1 cellular context compared by ENCODE assay signal in genomic region chr17:42517516-42517915, GRCh38.
TF ChIP-seq lines count a peak whose summit lies in the region.

No MANE protein-coding gene starts in this region.

TF ChIP-seq in K562, 482 proteins besides CTCF, POLR2A, EP300 and RAD21 (continued from another document and continues in another):
- TF ChIP-seq CREB5 (CRISPR knock-in tag; IDR thresholded peaks at IDR 0.05) (no peak), SAFB (IDR thresholded peaks at IDR 0.05; ENCODE audit: borderline replicate concordance, low read depth, low read length) (0 out of 2 replicates have a peak, but pooled peaks have one; percentile 58), THAP7 (CRISPR knock-in tag; IDR thresholded peaks at IDR 0.05) (no peak), CHD1 (IDR thresholded peaks at IDR 0.05; ENCODE audit: low read length) (no peak), NRF1 (conservative IDR thresholded peaks at IDR 0.05 in 1 of 2, IDR thresholded peaks at IDR 0.05 in 1 of 2) (no peak), ARID1B (IDR thresholded peaks at IDR 0.05) (no peak), THAP12 (CRISPR knock-in tag; IDR thresholded peaks at IDR 0.05) (peak; percentile 21; the same call in 1 of the 2 replicates), PCBP2 (IDR thresholded peaks at IDR 0.05; ENCODE audit: low read depth, low read length, poor library complexity, severe bottlenecking) (no peak), ZBTB12 (CRISPR knock-in tag; IDR thresholded peaks at IDR 0.05) (no peak), FOXJ2 (tag; IDR thresholded peaks at IDR 0.05) (no peak), NCOR1 (IDR thresholded peaks at IDR 0.05) (no peak), ETS1 (conservative IDR thresholded peaks at IDR 0.05; ENCODE audit: control insufficient read depth, low read depth, low read length) (0 out of 2 replicates have a peak, but pooled peaks have one; percentile 33), GTF2F1 (IDR thresholded peaks at IDR 0.05; ENCODE audit: low read depth, low read length) (no peak), BCOR (IDR thresholded peaks at IDR 0.05) (no peak), ELF2 (CRISPR knock-in tag; IDR thresholded peaks at IDR 0.05) (no peak), TAF15 (IDR thresholded peaks at IDR 0.05; ENCODE audit: low read depth, low read length) (no peak), GABPB2 (CRISPR knock-in tag; conservative IDR thresholded peaks at IDR 0.05) (no peak), KDM4B (IDR thresholded peaks at IDR 0.05; ENCODE audit: borderline replicate concordance in 2 of 2, low read depth in 1 of 2) (no peak), FIP1L1 (IDR thresholded peaks at IDR 0.05; ENCODE audit: low read depth, low read length, poor library complexity, severe bottlenecking) (no peak), NFE2 (IDR thresholded peaks at IDR 0.05; ENCODE audit: low read depth) (no peak), EP400 (IDR thresholded peaks at IDR 0.05) (no peak), HBP1 (CRISPR knock-in tag; IDR thresholded peaks at IDR 0.05) (no peak), ZNF444 (CRISPR knock-in tag; IDR thresholded peaks at IDR 0.05) (no peak), VEZF1 (CRISPR knock-in tag; IDR thresholded peaks at IDR 0.05) (peak; percentile 49; the same call in 1 of the 2 replicates), HNRNPK (IDR thresholded peaks at IDR 0.05; ENCODE audit: low read depth, low read length, poor library complexity, severe bottlenecking) (no peak), ZNF561 (CRISPR knock-in tag; conservative IDR thresholded peaks at IDR 0.05) (no peak), TEAD4 (IDR thresholded peaks at IDR 0.05; ENCODE audit: low read length) (peak; percentile 56; the same call in 1 of the 2 replicates), TEAD4 (CRISPR knock-in tag; IDR thresholded peaks at IDR 0.05; ENCODE audit: borderline replicate concordance) (no peak), SPI1 (IDR thresholded peaks at IDR 0.05; ENCODE audit: borderline replicate concordance, low read depth, low read length) (peak; percentile 65), CBX8 (IDR thresholded peaks at IDR 0.05; ENCODE audit: borderline replicate concordance, extremely low read depth, low read depth, low read length, poor library complexity, severe bottlenecking) (no peak), KAT2B (IDR thresholded peaks at IDR 0.05; ENCODE audit: low read depth, low read length) (no peak), DEAF1 (CRISPR knock-in tag; IDR thresholded peaks at IDR 0.05) (peak; percentile 38), ZNF232 (CRISPR knock-in tag; IDR thresholded peaks at IDR 0.05) (no peak), ZNF717 (CRISPR knock-in tag; IDR thresholded peaks at IDR 0.05) (no peak), NUFIP1 (IDR thresholded peaks at IDR 0.05; ENCODE audit: partially characterized antibody) (no peak), NFATC3 (IDR thresholded peaks at IDR 0.05) (no peak), ZNF57 (CRISPR knock-in tag; IDR thresholded peaks at IDR 0.05) (no peak), REST (CRISPR knock-in tag; IDR thresholded peaks at IDR 0.05; ENCODE audit: low read depth) (no peak), EWSR1 (IDR thresholded peaks at IDR 0.05; ENCODE audit: borderline replicate concordance, low read depth, partially characterized antibody) (no peak), SMAD4 (CRISPR knock-in tag; conservative IDR thresholded peaks at IDR 0.05) (no peak), TRIM24 (IDR thresholded peaks at IDR 0.05) (no peak), ELK3 (CRISPR knock-in tag; IDR thresholded peaks at IDR 0.05) (no peak), RBM34 (IDR thresholded peaks at IDR 0.05; ENCODE audit: borderline replicate concordance, insufficient read depth, low read length) (no peak), CHD2 (IDR thresholded peaks at IDR 0.05; ENCODE audit: low read depth, low read length) (peak; percentile 36; the same call in 1 of the 2 replicates), ZNF174 (CRISPR knock-in tag; IDR thresholded peaks at IDR 0.05) (no peak), E2F4 (CRISPR knock-in tag; IDR thresholded peaks at IDR 0.05; ENCODE audit: low read depth) (no peak), MXI1 (IDR thresholded peaks at IDR 0.05; ENCODE audit: low read depth, low read length) (no peak), RBM39 (optimal IDR thresholded peaks at IDR 0.05; ENCODE audit: low read depth, low read length) (no peak)
